Comparison of ENCODE assay signal across 1 cellular context in the genomic region with DNA sequence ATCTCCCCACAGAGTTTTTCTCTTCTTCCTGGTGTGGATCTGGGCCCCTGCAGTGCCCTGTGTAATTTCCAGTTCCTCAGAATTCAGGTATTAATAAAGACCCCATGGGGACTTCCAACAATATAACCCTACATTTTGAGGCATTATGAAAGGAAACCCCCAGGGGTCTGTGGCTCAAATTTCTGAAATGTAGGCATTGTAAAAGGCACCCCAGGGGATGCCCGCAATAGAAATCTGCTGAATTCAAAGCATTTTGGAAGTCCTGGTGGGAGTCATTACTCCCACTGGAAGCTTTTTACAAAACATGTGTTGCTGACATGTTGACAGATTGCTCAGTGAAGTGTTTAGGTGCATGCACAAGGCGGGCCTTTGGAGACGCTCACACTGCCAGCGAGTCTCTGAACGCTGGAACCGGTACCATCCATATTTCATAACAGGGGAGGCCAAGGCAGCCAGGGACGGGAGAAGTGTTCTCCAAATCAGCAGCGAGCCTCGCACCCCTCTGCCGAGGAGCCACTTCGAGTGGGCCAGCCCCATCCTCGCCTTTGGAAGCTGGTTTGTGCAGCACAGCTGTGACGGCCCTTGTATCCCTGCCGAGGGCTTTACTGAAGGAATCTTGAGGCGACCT.
TF ChIP-seq lines count a peak whose summit lies in the region.

No MANE protein-coding gene starts in this region.

TF ChIP-seq in HEK293, 187 proteins besides CTCF, POLR2A, EP300 and RAD21 (continued from another document and continues in another):
- TF ChIP-seq ZNF202 (tag by site-specific recombination; IDR thresholded peaks at IDR 0.05; ENCODE audit: borderline replicate concordance) (no peak), ZNF335 (tag by site-specific recombination; conservative IDR thresholded peaks at IDR 0.05) (peak; percentile 89), ZBTB48 (tag by site-specific recombination; IDR thresholded peaks at IDR 0.05) (0 out of 2 replicates have a peak, but pooled peaks have one; percentile 25), ZNF239 (tag by site-specific recombination; IDR thresholded peaks at IDR 0.05) (no peak), ZNF311 (tag by site-specific recombination; IDR thresholded peaks at IDR 0.05; ENCODE audit: borderline replicate concordance) (no peak), ZNF157 (tag by site-specific recombination; IDR thresholded peaks at IDR 0.05) (no peak), MEIS1 (CRISPR knock-in tag; IDR thresholded peaks at IDR 0.05; ENCODE audit: borderline replicate concordance) (no peak), ZNF670 (tag by site-specific recombination; IDR thresholded peaks at IDR 0.05; ENCODE audit: low read depth) (no peak), ZNF626 (tag by site-specific recombination; IDR thresholded peaks at IDR 0.05) (no peak), ZNF10 (tag by site-specific recombination; IDR thresholded peaks at IDR 0.05) (no peak), ZNF621 (tag by site-specific recombination; IDR thresholded peaks at IDR 0.05) (no peak), ZNF629 (tag by site-specific recombination; IDR thresholded peaks at IDR 0.05) (no peak), KLF8 (tag by site-specific recombination; IDR thresholded peaks at IDR 0.05) (no peak), ZNF274 (IDR thresholded peaks at IDR 0.05; ENCODE audit: low read length) (no peak), ZNF274 (tag by site-specific recombination; IDR thresholded peaks at IDR 0.05; ENCODE audit: borderline replicate concordance) (no peak), ZNF324 (tag by site-specific recombination; IDR thresholded peaks at IDR 0.05) (no peak), ZNF785 (tag by site-specific recombination; IDR thresholded peaks at IDR 0.05) (no peak), YY1 (tag by site-specific recombination; IDR thresholded peaks at IDR 0.05) (no peak), ZNF404 (tag by site-specific recombination; IDR thresholded peaks at IDR 0.05) (no peak), SP3 (tag by site-specific recombination; IDR thresholded peaks at IDR 0.05) (no peak), SCRT2 (tag by site-specific recombination; IDR thresholded peaks at IDR 0.05) (peak; percentile 40; the same call in 1 of the 2 replicates), SALL2 (tag by site-specific recombination; IDR thresholded peaks at IDR 0.05; ENCODE audit: borderline replicate concordance) (no peak), ZNF391 (tag by site-specific recombination; IDR thresholded peaks at IDR 0.05; ENCODE audit: borderline replicate concordance, low read depth) (no peak), ZSCAN16 (tag by site-specific recombination; IDR thresholded peaks at IDR 0.05) (no peak), ZNF558 (tag by site-specific recombination; IDR thresholded peaks at IDR 0.05) (no peak), GLIS1 (tag by site-specific recombination; IDR thresholded peaks at IDR 0.05) (peak; percentile 98), ZNF302 (tag by site-specific recombination; IDR thresholded peaks at IDR 0.05; ENCODE audit: low read depth) (no peak), ZBTB17 (tag by site-specific recombination; IDR thresholded peaks at IDR 0.05) (peak; percentile 55), ZBTB1 (tag by site-specific recombination; IDR thresholded peaks at IDR 0.05) (no peak), ZNF114 (tag by site-specific recombination; IDR thresholded peaks at IDR 0.05) (no peak), MYNN (tag by site-specific recombination; IDR thresholded peaks at IDR 0.05; ENCODE audit: borderline replicate concordance) (no peak), ZNF768 (tag by site-specific recombination; IDR thresholded peaks at IDR 0.05) (0 out of 2 replicates have a peak, but pooled peaks have one; percentile 64), ZNF416 (tag by site-specific recombination; IDR thresholded peaks at IDR 0.05) (no peak), ZNF2 (tag by site-specific recombination; IDR thresholded peaks at IDR 0.05) (no peak)
- TF ChIP-seq, protein P1, sequence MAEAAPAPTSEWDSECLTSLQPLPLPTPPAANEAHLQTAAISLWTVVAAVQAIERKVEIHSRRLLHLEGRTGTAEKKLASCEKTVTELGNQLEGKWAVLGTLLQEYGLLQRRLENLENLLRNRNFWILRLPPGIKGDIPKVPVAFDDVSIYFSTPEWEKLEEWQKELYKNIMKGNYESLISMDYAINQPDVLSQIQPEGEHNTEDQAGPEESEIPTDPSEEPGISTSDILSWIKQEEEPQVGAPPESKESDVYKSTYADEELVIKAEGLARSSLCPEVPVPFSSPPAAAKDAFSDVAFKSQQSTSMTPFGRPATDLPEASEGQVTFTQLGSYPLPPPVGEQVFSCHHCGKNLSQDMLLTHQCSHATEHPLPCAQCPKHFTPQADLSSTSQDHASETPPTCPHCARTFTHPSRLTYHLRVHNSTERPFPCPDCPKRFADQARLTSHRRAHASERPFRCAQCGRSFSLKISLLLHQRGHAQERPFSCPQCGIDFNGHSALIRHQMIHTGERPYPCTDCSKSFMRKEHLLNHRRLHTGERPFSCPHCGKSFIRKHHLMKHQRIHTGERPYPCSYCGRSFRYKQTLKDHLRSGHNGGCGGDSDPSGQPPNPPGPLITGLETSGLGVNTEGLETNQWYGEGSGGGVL (tag by site-specific recombination; IDR thresholded peaks at IDR 0.05), result no peak
- TF ChIP-seq, protein P2, sequence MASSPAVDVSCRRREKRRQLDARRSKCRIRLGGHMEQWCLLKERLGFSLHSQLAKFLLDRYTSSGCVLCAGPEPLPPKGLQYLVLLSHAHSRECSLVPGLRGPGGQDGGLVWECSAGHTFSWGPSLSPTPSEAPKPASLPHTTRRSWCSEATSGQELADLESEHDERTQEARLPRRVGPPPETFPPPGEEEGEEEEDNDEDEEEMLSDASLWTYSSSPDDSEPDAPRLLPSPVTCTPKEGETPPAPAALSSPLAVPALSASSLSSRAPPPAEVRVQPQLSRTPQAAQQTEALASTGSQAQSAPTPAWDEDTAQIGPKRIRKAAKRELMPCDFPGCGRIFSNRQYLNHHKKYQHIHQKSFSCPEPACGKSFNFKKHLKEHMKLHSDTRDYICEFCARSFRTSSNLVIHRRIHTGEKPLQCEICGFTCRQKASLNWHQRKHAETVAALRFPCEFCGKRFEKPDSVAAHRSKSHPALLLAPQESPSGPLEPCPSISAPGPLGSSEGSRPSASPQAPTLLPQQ (tag by site-specific recombination; IDR thresholded peaks at IDR 0.05), result no peak
- TF ChIP-seq, protein P3, sequence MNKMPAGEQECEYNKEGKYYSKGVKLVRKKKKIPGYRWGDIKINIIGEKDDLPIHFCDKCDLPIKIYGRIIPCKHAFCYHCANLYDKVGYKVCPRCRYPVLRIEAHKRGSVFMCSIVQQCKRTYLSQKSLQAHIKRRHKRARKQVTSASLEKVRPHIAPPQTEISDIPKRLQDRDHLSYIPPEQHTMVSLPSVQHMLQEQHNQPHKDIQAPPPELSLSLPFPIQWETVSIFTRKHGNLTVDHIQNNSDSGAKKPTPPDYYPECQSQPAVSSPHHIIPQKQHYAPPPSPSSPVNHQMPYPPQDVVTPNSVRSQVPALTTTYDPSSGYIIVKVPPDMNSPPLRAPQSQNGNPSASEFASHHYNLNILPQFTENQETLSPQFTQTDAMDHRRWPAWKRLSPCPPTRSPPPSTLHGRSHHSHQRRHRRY (tag by site-specific recombination; IDR thresholded peaks at IDR 0.05), result no peak
- TF ChIP-seq, protein P4, sequence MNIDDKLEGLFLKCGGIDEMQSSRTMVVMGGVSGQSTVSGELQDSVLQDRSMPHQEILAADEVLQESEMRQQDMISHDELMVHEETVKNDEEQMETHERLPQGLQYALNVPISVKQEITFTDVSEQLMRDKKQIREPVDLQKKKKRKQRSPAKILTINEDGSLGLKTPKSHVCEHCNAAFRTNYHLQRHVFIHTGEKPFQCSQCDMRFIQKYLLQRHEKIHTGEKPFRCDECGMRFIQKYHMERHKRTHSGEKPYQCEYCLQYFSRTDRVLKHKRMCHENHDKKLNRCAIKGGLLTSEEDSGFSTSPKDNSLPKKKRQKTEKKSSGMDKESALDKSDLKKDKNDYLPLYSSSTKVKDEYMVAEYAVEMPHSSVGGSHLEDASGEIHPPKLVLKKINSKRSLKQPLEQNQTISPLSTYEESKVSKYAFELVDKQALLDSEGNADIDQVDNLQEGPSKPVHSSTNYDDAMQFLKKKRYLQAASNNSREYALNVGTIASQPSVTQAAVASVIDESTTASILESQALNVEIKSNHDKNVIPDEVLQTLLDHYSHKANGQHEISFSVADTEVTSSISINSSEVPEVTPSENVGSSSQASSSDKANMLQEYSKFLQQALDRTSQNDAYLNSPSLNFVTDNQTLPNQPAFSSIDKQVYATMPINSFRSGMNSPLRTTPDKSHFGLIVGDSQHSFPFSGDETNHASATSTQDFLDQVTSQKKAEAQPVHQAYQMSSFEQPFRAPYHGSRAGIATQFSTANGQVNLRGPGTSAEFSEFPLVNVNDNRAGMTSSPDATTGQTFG (tag by site-specific recombination; IDR thresholded peaks at IDR 0.05; ENCODE audit: borderline replicate concordance), result no peak
- TF ChIP-seq, protein P5, sequence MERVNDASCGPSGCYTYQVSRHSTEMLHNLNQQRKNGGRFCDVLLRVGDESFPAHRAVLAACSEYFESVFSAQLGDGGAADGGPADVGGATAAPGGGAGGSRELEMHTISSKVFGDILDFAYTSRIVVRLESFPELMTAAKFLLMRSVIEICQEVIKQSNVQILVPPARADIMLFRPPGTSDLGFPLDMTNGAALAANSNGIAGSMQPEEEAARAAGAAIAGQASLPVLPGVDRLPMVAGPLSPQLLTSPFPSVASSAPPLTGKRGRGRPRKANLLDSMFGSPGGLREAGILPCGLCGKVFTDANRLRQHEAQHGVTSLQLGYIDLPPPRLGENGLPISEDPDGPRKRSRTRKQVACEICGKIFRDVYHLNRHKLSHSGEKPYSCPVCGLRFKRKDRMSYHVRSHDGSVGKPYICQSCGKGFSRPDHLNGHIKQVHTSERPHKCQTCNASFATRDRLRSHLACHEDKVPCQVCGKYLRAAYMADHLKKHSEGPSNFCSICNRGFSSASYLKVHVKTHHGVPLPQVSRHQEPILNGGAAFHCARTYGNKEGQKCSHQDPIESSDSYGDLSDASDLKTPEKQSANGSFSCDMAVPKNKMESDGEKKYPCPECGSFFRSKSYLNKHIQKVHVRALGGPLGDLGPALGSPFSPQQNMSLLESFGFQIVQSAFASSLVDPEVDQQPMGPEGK (tag by site-specific recombination; IDR thresholded peaks at IDR 0.05), result no peak
- TF ChIP-seq, protein P6, sequence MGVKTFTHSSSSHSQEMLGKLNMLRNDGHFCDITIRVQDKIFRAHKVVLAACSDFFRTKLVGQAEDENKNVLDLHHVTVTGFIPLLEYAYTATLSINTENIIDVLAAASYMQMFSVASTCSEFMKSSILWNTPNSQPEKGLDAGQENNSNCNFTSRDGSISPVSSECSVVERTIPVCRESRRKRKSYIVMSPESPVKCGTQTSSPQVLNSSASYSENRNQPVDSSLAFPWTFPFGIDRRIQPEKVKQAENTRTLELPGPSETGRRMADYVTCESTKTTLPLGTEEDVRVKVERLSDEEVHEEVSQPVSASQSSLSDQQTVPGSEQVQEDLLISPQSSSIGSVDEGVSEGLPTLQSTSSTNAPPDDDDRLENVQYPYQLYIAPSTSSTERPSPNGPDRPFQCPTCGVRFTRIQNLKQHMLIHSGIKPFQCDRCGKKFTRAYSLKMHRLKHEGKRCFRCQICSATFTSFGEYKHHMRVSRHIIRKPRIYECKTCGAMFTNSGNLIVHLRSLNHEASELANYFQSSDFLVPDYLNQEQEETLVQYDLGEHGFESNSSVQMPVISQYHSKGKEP (tag by site-specific recombination; IDR thresholded peaks at IDR 0.05), result peak; percentile 78
- TF ChIP-seq, protein P7, sequence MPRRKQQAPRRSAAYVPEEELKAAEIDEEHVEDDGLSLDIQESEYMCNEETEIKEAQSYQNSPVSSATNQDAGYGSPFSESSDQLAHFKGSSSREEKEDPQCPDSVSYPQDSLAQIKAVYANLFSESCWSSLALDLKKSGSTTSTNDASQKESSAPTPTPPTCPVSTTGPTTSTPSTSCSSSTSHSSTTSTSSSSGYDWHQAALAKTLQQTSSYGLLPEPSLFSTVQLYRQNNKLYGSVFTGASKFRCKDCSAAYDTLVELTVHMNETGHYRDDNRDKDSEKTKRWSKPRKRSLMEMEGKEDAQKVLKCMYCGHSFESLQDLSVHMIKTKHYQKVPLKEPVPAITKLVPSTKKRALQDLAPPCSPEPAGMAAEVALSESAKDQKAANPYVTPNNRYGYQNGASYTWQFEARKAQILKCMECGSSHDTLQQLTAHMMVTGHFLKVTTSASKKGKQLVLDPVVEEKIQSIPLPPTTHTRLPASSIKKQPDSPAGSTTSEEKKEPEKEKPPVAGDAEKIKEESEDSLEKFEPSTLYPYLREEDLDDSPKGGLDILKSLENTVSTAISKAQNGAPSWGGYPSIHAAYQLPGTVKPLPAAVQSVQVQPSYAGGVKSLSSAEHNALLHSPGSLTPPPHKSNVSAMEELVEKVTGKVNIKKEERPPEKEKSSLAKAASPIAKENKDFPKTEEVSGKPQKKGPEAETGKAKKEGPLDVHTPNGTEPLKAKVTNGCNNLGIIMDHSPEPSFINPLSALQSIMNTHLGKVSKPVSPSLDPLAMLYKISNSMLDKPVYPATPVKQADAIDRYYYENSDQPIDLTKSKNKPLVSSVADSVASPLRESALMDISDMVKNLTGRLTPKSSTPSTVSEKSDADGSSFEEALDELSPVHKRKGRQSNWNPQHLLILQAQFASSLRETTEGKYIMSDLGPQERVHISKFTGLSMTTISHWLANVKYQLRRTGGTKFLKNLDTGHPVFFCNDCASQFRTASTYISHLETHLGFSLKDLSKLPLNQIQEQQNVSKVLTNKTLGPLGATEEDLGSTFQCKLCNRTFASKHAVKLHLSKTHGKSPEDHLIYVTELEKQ (tag by site-specific recombination; IDR thresholded peaks at IDR 0.05; ENCODE audit: borderline replicate concordance), result 0 out of 2 replicates have a peak, but pooled peaks have one; percentile 33
- TF ChIP-seq, protein P8, sequence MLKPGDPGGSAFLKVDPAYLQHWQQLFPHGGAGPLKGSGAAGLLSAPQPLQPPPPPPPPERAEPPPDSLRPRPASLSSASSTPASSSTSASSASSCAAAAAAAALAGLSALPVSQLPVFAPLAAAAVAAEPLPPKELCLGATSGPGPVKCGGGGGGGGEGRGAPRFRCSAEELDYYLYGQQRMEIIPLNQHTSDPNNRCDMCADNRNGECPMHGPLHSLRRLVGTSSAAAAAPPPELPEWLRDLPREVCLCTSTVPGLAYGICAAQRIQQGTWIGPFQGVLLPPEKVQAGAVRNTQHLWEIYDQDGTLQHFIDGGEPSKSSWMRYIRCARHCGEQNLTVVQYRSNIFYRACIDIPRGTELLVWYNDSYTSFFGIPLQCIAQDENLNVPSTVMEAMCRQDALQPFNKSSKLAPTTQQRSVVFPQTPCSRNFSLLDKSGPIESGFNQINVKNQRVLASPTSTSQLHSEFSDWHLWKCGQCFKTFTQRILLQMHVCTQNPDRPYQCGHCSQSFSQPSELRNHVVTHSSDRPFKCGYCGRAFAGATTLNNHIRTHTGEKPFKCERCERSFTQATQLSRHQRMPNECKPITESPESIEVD (tag by site-specific recombination; IDR thresholded peaks at IDR 0.05), result peak; percentile 95
- TF ChIP-seq, protein P9, sequence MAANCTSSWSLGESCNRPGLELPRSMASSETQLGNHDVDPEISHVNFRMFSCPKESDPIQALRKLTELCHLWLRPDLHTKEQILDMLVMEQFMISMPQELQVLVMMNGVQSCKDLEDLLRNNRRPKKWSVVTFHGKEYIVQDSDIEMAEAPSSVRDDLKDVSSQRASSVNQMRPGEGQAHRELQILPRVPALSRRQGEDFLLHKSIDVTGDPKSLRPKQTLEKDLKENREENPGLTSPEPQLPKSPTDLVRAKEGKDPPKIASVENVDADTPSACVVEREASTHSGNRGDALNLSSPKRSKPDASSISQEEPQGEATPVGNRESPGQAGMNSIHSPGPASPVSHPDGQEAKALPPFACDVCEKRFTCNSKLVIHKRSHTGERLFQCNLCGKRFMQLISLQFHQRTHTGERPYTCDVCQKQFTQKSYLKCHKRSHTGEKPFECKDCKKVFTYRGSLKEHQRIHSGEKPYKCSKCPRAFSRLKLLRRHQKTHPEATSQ (tag by site-specific recombination; IDR thresholded peaks at IDR 0.05), result no peak
